1 cellular context compared by ENCODE assay signal in genomic region chr20:20711413-20711812, GRCh38.
TF ChIP-seq lines count a peak whose summit lies in the region.

No MANE protein-coding gene starts in this region.

TF ChIP-seq in GM12878, 131 proteins besides CTCF, POLR2A, EP300 and RAD21 (continued from another document):
- peak; percentile 32 to 61; a peak in 2 of 4 replicates for TF ChIP-seq BHLHE40 (IDR thresholded peaks at IDR 0.05; ENCODE audit: borderline replicate concordance in 1 of 2, low read depth in 2 of 2, low read length in 1 of 2)
- TF ChIP-seq KLF5 (IDR thresholded peaks at IDR 0.05; ENCODE audit: partially characterized antibody), result no peak
